Comparison of ENCODE assay signal across 1 cellular context in the genomic region with DNA sequence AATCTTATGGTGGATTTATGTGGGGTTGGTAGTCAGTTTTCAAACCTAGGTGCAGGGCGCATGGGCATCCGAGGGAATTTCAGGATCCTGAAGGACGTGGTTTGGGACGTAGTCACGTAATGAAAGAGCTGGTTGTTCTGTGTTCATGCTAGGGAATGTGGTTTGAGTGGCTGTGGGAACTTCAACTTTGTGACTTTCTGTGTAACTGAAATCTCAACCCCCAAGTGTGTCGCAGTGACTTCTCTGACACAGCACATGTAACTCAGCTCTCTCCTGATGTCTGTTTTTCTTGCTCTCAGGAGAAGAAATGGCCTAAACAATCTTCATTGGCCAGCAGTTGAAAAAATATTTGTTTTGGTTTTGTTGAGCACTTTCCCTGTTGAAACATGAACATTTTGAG.
TF ChIP-seq lines count a peak whose summit lies in the region.

No MANE protein-coding gene starts in this region.

TF ChIP-seq in A549, 52 proteins besides CTCF, POLR2A, EP300 and RAD21 (continued from another document):
- no peak for TF ChIP-seq HMGXB4 (CRISPR knock-in tag; IDR thresholded peaks at IDR 0.05; ENCODE audit: borderline replicate concordance)
